In genomic region chr11:110185599-110185998, GRCh38 we compare ENCODE assay signal across 26 cellular contexts.
DNase-seq lines count a peak whose midpoint lies in the region; ATAC-seq, FAIRE-seq and TF ChIP-seq lines count a peak whose summit lies in the region.
"Had no signal": no experiment of that assay in that cellular context is flagged by ENCODE, and none has a peak within 500 bp of the region (broad histone marks: within the 10 kb centered on the region; RNA-seq: fewer than 3 reads in every experiment).

No MANE protein-coding gene starts in this region.

- no peaks in the 10 kb centered on the region for H3K9me3 Mint-ChIP-seq in astrocyte (ENCODE audit: unreplicated experiment)
- H3K9me3 Mint-ChIP-seq: activated CD4-positive, alpha-beta memory T cell treated with anti-CD3 and anti-CD28 coated beads, Interleukin-2, amount 10 ng/mL, durations not matched to agents 7 days and 5 days; activated naive CD4-positive, alpha-beta T cell treated with anti-CD3 and anti-CD28 coated beads, Interleukin-2, amount 10 ng/mL, durations not matched to agents 7 days and 5 days; naive thymus-derived CD8-positive, alpha-beta T cell; type B pancreatic cell had no signal

- no peaks in the 10 kb centered on the region for H3K9me2 ChIP-seq in PC-3 (replicated peaks; ENCODE audit: low read length)

- peaks cover 2% of the 10 kb centered on the region for H3K36me3 Mint-ChIP-seq in astrocyte (ENCODE audit: low read depth, unreplicated experiment)
- H3K36me3 Mint-ChIP-seq: activated naive CD4-positive, alpha-beta T cell treated with anti-CD3 and anti-CD28 coated beads, Interleukin-2, amount 10 ng/mL, durations not matched to agents 7 days and 5 days; naive thymus-derived CD8-positive, alpha-beta T cell; type B pancreatic cell had no signal

- H3K36me3 ChIP-seq in PC-3 (ENCODE audit: low read depth, low read length) (no peaks in the 10 kb centered on the region), astrocyte (ENCODE audit: insufficient read depth, low read length) (no peaks in the 10 kb centered on the region), skeletal muscle satellite cell (ENCODE audit: insufficient read depth, low read length) (no peaks in the 10 kb centered on the region), thyroid gland (no peaks in the 10 kb centered on the region)
- H3K36me3 ChIP-seq: heart right ventricle had no signal

- peaks cover 37% of the 10 kb centered on the region for H3K4me1 ChIP-seq in PC-3 (ENCODE audit: insufficient read depth, low read length)
- peaks cover 10% of the 10 kb centered on the region for H3K4me1 ChIP-seq in astrocyte (ENCODE audit: insufficient read depth, low read length)
- peaks cover 57% of the 10 kb centered on the region for H3K4me1 ChIP-seq in skeletal muscle satellite cell (ENCODE audit: control insufficient read depth, insufficient read depth, low read length)
- no peaks in the 10 kb centered on the region for H3K4me1 ChIP-seq in thyroid gland
- H3K4me1 ChIP-seq: heart right ventricle had no signal

- H3K4me2 ChIP-seq in PC-3 (ENCODE audit: low read length) (peak overlapping the region; percentile 40), astrocyte (ENCODE audit: low read length) (peak overlapping the region; percentile 23), skeletal muscle satellite cell (ENCODE audit: low read length) (peak overlapping the region; percentile 53)

- no peaks in the 10 kb centered on the region for H3K9me3 ChIP-seq in PC-3 (ENCODE audit: low read length)
- H3K9me3 ChIP-seq in astrocyte (ENCODE audit: insufficient read depth, low read depth, low read length): no peaks in the 10 kb centered on the region
- H3K9me3 ChIP-seq in skeletal muscle satellite cell (replicated peaks; ENCODE audit: low read length): no peaks in the 10 kb centered on the region
- no peaks in the 10 kb centered on the region for H3K9me3 ChIP-seq in thyroid gland
- H3K9me3 ChIP-seq: heart right ventricle had no signal

- H4K20me1 ChIP-seq in PC-3 (ENCODE audit: low read length): no peaks in the 10 kb centered on the region
- no peaks in the 10 kb centered on the region for H4K20me1 ChIP-seq in astrocyte (ENCODE audit: insufficient read depth, low read length)

- no TSS peak for BruUV-seq in PC-3 (replicated peaks; lab: Mats Ljungman, UMichigan)

- H3K4me1 Mint-ChIP-seq in astrocyte (ENCODE audit: low read depth, unreplicated experiment): peaks cover 23% of the 10 kb centered on the region
- H3K4me1 Mint-ChIP-seq: activated CD4-positive, alpha-beta memory T cell treated with anti-CD3 and anti-CD28 coated beads, Interleukin-2, amount 10 ng/mL, durations not matched to agents 7 days and 5 days; activated naive CD4-positive, alpha-beta T cell treated with anti-CD3 and anti-CD28 coated beads, Interleukin-2, amount 10 ng/mL, durations not matched to agents 7 days and 5 days had no signal

- no peak overlapping the region for H3K9ac ChIP-seq in PC-3 (ENCODE audit: low read length)
- H3K9ac ChIP-seq in astrocyte (ENCODE audit: low read length): no peak overlapping the region
- H3K9ac ChIP-seq in skeletal muscle satellite cell (ENCODE audit: low read depth, low read length): peak overlapping the region; percentile 73
- H3K9ac ChIP-seq: GM23248 had no signal

- TF ChIP-seq CTCF in PC-3 (conservative IDR thresholded peaks at IDR 0.05; ENCODE audit: low read depth, low read length) (no peak), astrocyte (IDR thresholded peaks at IDR 0.05; ENCODE audit: insufficient read depth, low read depth, low read length) (no peak), thyroid gland (IDR thresholded peaks at IDR 0.05) (no peak)

- H3K27ac Mint-ChIP-seq in astrocyte (ENCODE audit: unreplicated experiment): no peak overlapping the region
- H3K27ac Mint-ChIP-seq: activated CD4-positive, alpha-beta memory T cell treated with anti-CD3 and anti-CD28 coated beads, Interleukin-2, amount 10 ng/mL, durations not matched to agents 7 days and 5 days; activated naive CD4-positive, alpha-beta T cell treated with anti-CD3 and anti-CD28 coated beads, Interleukin-2, amount 10 ng/mL, durations not matched to agents 7 days and 5 days; naive thymus-derived CD8-positive, alpha-beta T cell; stimulated activated memory B cell treated with anti-CD40 and anti-IgM and Interleukin-4, amounts not matched to agents 10 μg/mL and 1 μg/mL and 100 μg/mL, for 72 hours; type B pancreatic cell had no signal

- peak overlapping the region; percentile 63 for H3K27ac ChIP-seq in PC-3 (ENCODE audit: low read length)
- H3K27ac ChIP-seq in astrocyte (ENCODE audit: low read depth, low read length): no peak overlapping the region
- H3K27ac ChIP-seq in epithelial cell of prostate: peak overlapping the region; percentile 14
- H3K27ac ChIP-seq in thyroid gland: no peak overlapping the region
- H3K27ac ChIP-seq: C4-2B, foreskin keratinocyte, GM23248, heart right ventricle had no signal

- H3K79me2 ChIP-seq in PC-3 (ENCODE audit: low read length) (no peaks in the 10 kb centered on the region), astrocyte (ENCODE audit: insufficient read depth, low read length) (no peaks in the 10 kb centered on the region)

- H3K4me3 ChIP-seq in PC-3 (ENCODE audit: low read length): no peak overlapping the region
- no peak overlapping the region for H3K4me3 ChIP-seq in astrocyte (ENCODE audit: insufficient read depth, low read depth, low read length)
- peak overlapping the region; percentile 12 for H3K4me3 ChIP-seq in skeletal muscle satellite cell (ENCODE audit: low read length)
- no peak overlapping the region for H3K4me3 ChIP-seq in thyroid gland (replicated peaks in 1 of 3)
- H3K4me3 ChIP-seq: GM23248, heart right ventricle, skin epidermis had no signal

- WGBS in thyroid gland, 2 donors: 67 to 70% methylated on average over 7 of the region's 7 CpGs

- H3K27me3 Mint-ChIP-seq in astrocyte (ENCODE audit: low read depth, unreplicated experiment): no peaks in the 10 kb centered on the region
- H3K27me3 Mint-ChIP-seq: activated naive CD4-positive, alpha-beta T cell treated with anti-CD3 and anti-CD28 coated beads, Interleukin-2, amount 10 ng/mL, durations not matched to agents 7 days and 5 days; type B pancreatic cell had no signal

- CTCF ChIA-PET in PC-3 (lab: Charles Lee): no interaction called here

- POLR2A ChIA-PET in PC-3 (lab: Charles Lee; ENCODE audit: unreplicated experiment): no interaction called here

- H3K4me3 Mint-ChIP-seq in astrocyte (ENCODE audit: unreplicated experiment): no peak overlapping the region
- H3K4me3 Mint-ChIP-seq: activated CD4-positive, alpha-beta memory T cell treated with anti-CD3 and anti-CD28 coated beads, Interleukin-2, amount 10 ng/mL, durations not matched to agents 7 days and 5 days; activated naive CD4-positive, alpha-beta T cell treated with anti-CD3 and anti-CD28 coated beads, Interleukin-2, amount 10 ng/mL, durations not matched to agents 7 days and 5 days; naive thymus-derived CD8-positive, alpha-beta T cell; stimulated activated memory B cell treated with anti-CD40 and anti-IgM and Interleukin-4, amounts not matched to agents 10 μg/mL and 1 μg/mL and 100 μg/mL, for 72 hours; type B pancreatic cell had no signal

- H3K27me3 ChIP-seq in PC-3 (ENCODE audit: low read length): no peaks in the 10 kb centered on the region
- peaks cover 10% of the 10 kb centered on the region for H3K27me3 ChIP-seq in astrocyte (ENCODE audit: insufficient read depth, low read length)
- no peaks in the 10 kb centered on the region for H3K27me3 ChIP-seq in skeletal muscle satellite cell (ENCODE audit: control insufficient read depth, insufficient read depth, low read length)
- no peaks in the 10 kb centered on the region for H3K27me3 ChIP-seq in thyroid gland
- H3K27me3 ChIP-seq: foreskin keratinocyte, heart right ventricle had no signal

- intact Hi-C loops in PC-3 (cut with micrococcal nuclease): no loop called here
- intact Hi-C loops in thyroid gland (cut with DNase I): no loop called here

- TF ChIP-seq POLR2A in thyroid gland (IDR thresholded peaks at IDR 0.05): no peak

- FAIRE-seq in astrocyte (lab: Jason Lieb, UNC): no peak
- FAIRE-seq: GM12891 had no signal

- no peak for ATAC-seq in PC-3
- no peak for ATAC-seq in GM19463 (IDR thresholded peaks at IDR 0.05; ENCODE audit: unreplicated experiment)
- ATAC-seq: esophagus mucosa; heart right ventricle; naive thymus-derived CD8-positive, alpha-beta T cell; stimulated activated memory B cell treated with anti-CD40 and anti-IgM and Interleukin-4, amounts not matched to agents 10 μg/mL and 1 μg/mL and 100 μg/mL, for 72 hours had no signal

- DNase-seq in PC-3 (no peak), astrocyte (ENCODE audit: low read depth) (no peak), epithelial cell of prostate (ENCODE audit: low read depth, low spot score) (no peak), NCI-H146 (lab: John Stamatoyannopoulos, UW) (no peak), thyroid gland (no peak)
- DNase-seq: activated CD4-positive, alpha-beta memory T cell treated with anti-CD3 and anti-CD28 coated beads, Interleukin-2, amount 10 ng/mL, durations not matched to agents 7 days and 5 days; activated CD4-positive, CD25-positive, alpha-beta regulatory T cell treated with anti-CD3 and anti-CD28 coated beads, Interleukin-2, amount 50 U/mL, for 72 hours; activated CD8-positive, alpha-beta memory T cell treated with anti-CD3 and anti-CD28 coated beads, Interleukin-2, amount 50 U/mL, for 4 hours; activated naive CD4-positive, alpha-beta T cell treated with anti-CD3 and anti-CD28 coated beads, Interleukin-2, amount 10 ng/mL, durations not matched to agents 7 days and 5 days; amniotic stem cell; COR-L47; DMS53; heart right ventricle; naive thymus-derived CD8-positive, alpha-beta T cell; NCI-H1694 treated with DMSO at 0.1 percent for 48 hours; NCI-H82 had no signal

- no peak overlapping the region for H2AFZ ChIP-seq in PC-3 (ENCODE audit: low read length)
- no peak overlapping the region for H2AFZ ChIP-seq in astrocyte (ENCODE audit: low read depth, low read length)
- H2AFZ ChIP-seq: GM23248 had no signal

- H3F3A ChIP-seq in PC-3 (ENCODE audit: low read length, unreplicated experiment): no peaks in the 10 kb centered on the region

Comparison
In these comparisons a context has a peak if more than half of its experiments do, and no peak if none do; other contexts are left out.
1. H3K27ac ChIP-seq: peak in PC-3 (single experiment) and epithelial cell of prostate (single experiment); none in astrocyte (single experiment) and thyroid gland (0 of 3).
2. Peak in every context shown above with its lines, with median percentiles within 50 percentile points of each other: H3K4me2 ChIP-seq.